ENCODE assay signal across 1 cellular context in genomic region chr13:32846020-32846451, GRCh38.
TF ChIP-seq lines count a peak whose summit lies in the region.

No MANE protein-coding gene starts in this region.

TF ChIP-seq in GM23338, 12 proteins besides CTCF, POLR2A, EP300 and RAD21 (continued from another document):
- no peak for TF ChIP-seq ETS1 (IDR thresholded peaks at IDR 0.05)
- TF ChIP-seq NANOG (IDR thresholded peaks at IDR 0.05; ENCODE audit: borderline replicate concordance) = no peak
- no peak for TF ChIP-seq EZH2 (IDR thresholded peaks at IDR 0.05; ENCODE audit: low read depth, unreplicated experiment)
- TF ChIP-seq ZNF462 (CRISPR knock-in tag; IDR thresholded peaks at IDR 0.05) = no peak
- TF ChIP-seq EZH2phosphoT487 (IDR thresholded peaks at IDR 0.05; ENCODE audit: unreplicated experiment) = no peak
- TF ChIP-seq, protein P1, sequence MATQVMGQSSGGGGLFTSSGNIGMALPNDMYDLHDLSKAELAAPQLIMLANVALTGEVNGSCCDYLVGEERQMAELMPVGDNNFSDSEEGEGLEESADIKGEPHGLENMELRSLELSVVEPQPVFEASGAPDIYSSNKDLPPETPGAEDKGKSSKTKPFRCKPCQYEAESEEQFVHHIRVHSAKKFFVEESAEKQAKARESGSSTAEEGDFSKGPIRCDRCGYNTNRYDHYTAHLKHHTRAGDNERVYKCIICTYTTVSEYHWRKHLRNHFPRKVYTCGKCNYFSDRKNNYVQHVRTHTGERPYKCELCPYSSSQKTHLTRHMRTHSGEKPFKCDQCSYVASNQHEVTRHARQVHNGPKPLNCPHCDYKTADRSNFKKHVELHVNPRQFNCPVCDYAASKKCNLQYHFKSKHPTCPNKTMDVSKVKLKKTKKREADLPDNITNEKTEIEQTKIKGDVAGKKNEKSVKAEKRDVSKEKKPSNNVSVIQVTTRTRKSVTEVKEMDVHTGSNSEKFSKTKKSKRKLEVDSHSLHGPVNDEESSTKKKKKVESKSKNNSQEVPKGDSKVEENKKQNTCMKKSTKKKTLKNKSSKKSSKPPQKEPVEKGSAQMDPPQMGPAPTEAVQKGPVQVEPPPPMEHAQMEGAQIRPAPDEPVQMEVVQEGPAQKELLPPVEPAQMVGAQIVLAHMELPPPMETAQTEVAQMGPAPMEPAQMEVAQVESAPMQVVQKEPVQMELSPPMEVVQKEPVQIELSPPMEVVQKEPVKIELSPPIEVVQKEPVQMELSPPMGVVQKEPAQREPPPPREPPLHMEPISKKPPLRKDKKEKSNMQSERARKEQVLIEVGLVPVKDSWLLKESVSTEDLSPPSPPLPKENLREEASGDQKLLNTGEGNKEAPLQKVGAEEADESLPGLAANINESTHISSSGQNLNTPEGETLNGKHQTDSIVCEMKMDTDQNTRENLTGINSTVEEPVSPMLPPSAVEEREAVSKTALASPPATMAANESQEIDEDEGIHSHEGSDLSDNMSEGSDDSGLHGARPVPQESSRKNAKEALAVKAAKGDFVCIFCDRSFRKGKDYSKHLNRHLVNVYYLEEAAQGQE (IDR thresholded peaks at IDR 0.05; ENCODE audit: unreplicated experiment) = no peak
- no peak for TF ChIP-seq ZNF331 (CRISPR knock-in tag; IDR thresholded peaks at IDR 0.05; ENCODE audit: low read depth)
- TF ChIP-seq JUNB (IDR thresholded peaks at IDR 0.05; ENCODE audit: unreplicated experiment) = no peak
- no peak for TF ChIP-seq POLR2AphosphoS5 (IDR thresholded peaks at IDR 0.05; ENCODE audit: low read depth)
